ENCODE assay signal across 8 cellular contexts in genomic region chr5:140710899-140711552, GRCh38. TPM values are rescaled to one million over a fixed set of nuclear protein-coding genes. Genes with fewer than 3 reads are reported as not detected.
DNase-seq lines count a peak whose midpoint lies in the region; ATAC-seq, FAIRE-seq and TF ChIP-seq lines count a peak whose summit lies in the region.

No MANE protein-coding gene starts in this region.

- peak; percentile 47 for FAIRE-seq in colon (lab: Jason Lieb, UNC)

- peak; percentile 90 for ATAC-seq in GM18909 (IDR thresholded peaks at IDR 0.05; ENCODE audit: poor library complexity, unreplicated experiment)
- ATAC-seq in HG03196 (IDR thresholded peaks at IDR 0.05; ENCODE audit: unreplicated experiment): peak; percentile 88

- peak overlapping the region; percentile 78 for H3K27ac ChIP-seq in layer of hippocampus (ENCODE audit: low read depth, low read length)

- CTCF ChIA-PET in AG04449 (lab: Yijun Ruan, JAX): interaction anchor here (0.7 to 2.1 kb wide), 6 partner anchors 8 to 348 kb away, joined by 3 to 9 read pairs (median 3); no protein-coding TSS in a partner anchor

- no peaks in the 10 kb centered on the region for H3K27me3 ChIP-seq in layer of hippocampus (ENCODE audit: control insufficient read depth, insufficient read depth, low read length)

- no peak for TF ChIP-seq CTCF in AG04449 (IDR thresholded peaks at IDR 0.05; ENCODE audit: insufficient read depth, low read length, missing control alignments)

- peak overlapping the region; percentile 67 for H3K4me3 ChIP-seq in AG04449 (ENCODE audit: low read depth, low read length)

- peak; percentile 94 for DNase-seq in AG04449 (ENCODE audit: low read depth, low spot score)
- peak; percentile 99 for DNase-seq in NCI-H460 (ENCODE audit: extremely low read depth, low read depth)
- DNase-seq in activated CD4-positive, alpha-beta T cell treated with anti-CD3 and anti-CD28 coated beads for 48 hours: peak; percentile 94
- DNase-seq in stimulated activated CD4-positive, alpha-beta T cell treated with anti-CD3 and anti-CD28 coated beads, Interleukin-1b, Interleukin-23, amount 100 ng/mL, for 1 hour (ENCODE audit: low read depth in 2 of 2): peak; percentile 67 to 69

- POLR2A ChIA-PET in AG04449 (lab: Yijun Ruan, JAX): interaction anchor here (1.1 to 2.3 kb wide), 3 partner anchors 11 to 154 kb away, joined by 4 to 8 read pairs (median 6); partner anchors contain the start of genes HARS1, HARS2, SRA1 and ZMAT2

RNA-seq across cellular contexts. Expression of gene ZMAT2, which starts 10.8 kb away (rescaled TPM):
- 60.1 and 62.5 TPM in 2 replicates for total RNA-seq in NCI-H460 (2014; rRNA removed; shearing (Covaris generic))
- polyA plus RNA-seq in NCI-H460 (2014; cell fraction: nucleus; rRNA removed): 34.8 and 54.2 TPM in 2 replicates

RNA-seq across cellular contexts. Expression of gene HARS2, which starts 19.8 kb away (rescaled TPM):
- 34.8 and 39.1 TPM in 2 replicates for total RNA-seq in NCI-H460 (2014; rRNA removed; shearing (Covaris generic))
- polyA plus RNA-seq in NCI-H460 (2014; cell fraction: nucleus; rRNA removed): 60.5 and 71.9 TPM in 2 replicates

RNA-seq across cellular contexts. Expression of gene HARS1, which starts 19.9 kb away (rescaled TPM):
- 80.8 and 85.3 TPM in 2 replicates for total RNA-seq in NCI-H460 (2014; rRNA removed; shearing (Covaris generic))
- 90.5 and 112 TPM in 2 replicates for polyA plus RNA-seq in NCI-H460 (2014; cell fraction: nucleus; rRNA removed)

RNA-seq across cellular contexts. Expression of gene DND1, which starts 37.6 kb away (rescaled TPM):
- total RNA-seq in NCI-H460 (2014; rRNA removed; shearing (Covaris generic)): 0.75 and 0.77 TPM in 2 replicates
- polyA plus RNA-seq in NCI-H460 (2014; cell fraction: nucleus; rRNA removed): 9.7 and 13.2 TPM in 2 replicates

RNA-seq across cellular contexts. Expression of gene WDR55, which starts 46.3 kb away (rescaled TPM):
- total RNA-seq in NCI-H460 (2014; rRNA removed; shearing (Covaris generic)): 22.9 and 25.1 TPM in 2 replicates
- polyA plus RNA-seq in NCI-H460 (2014; cell fraction: nucleus; rRNA removed): 53.9 and 55.9 TPM in 2 replicates

Comparison
In these comparisons a context has a peak if more than half of its experiments do, and no peak if none do; other contexts are left out.
1. Peak in every context shown above with its lines: DNase-seq, ATAC-seq, H3K4me3 ChIP-seq and H3K27ac ChIP-seq.